In genomic region chr1:211938473-211939080, GRCh38 we compare ENCODE assay signal across 9 cellular contexts.
DNase-seq lines count a peak whose midpoint lies in the region; ATAC-seq and TF ChIP-seq lines count a peak whose summit lies in the region.
"Had no signal": no experiment of that assay in that cellular context is flagged by ENCODE, and none has a peak within 500 bp of the region (broad histone marks: within the 10 kb centered on the region; RNA-seq: fewer than 3 reads in every experiment).

No MANE protein-coding gene starts in this region.

- peaks cover 27% of the 10 kb centered on the region for H3K36me3 Mint-ChIP-seq in endodermal cell (ENCODE audit: low read depth)

- H3K27ac ChIP-seq in body of pancreas (peak overlapping the region in 3 of 4 donors; percentile 6 to 67 (median 10)), osteoblast (ENCODE audit: low read depth, low read length) (no peak overlapping the region), endodermal cell (ENCODE audit: low read depth, low read length) (no peak overlapping the region)

- intact Hi-C loops in body of pancreas (cut with DNase I): no loop called here

- H3K27ac Mint-ChIP-seq in endodermal cell: no peak overlapping the region

- no peaks in the 10 kb centered on the region for H3K27me3 ChIP-seq in body of pancreas
- no peaks in the 10 kb centered on the region for H3K27me3 ChIP-seq in osteoblast (ENCODE audit: insufficient read depth, low read length)
- H3K27me3 ChIP-seq in endodermal cell (ENCODE audit: control insufficient read depth, insufficient read depth, low read length, poor library complexity, severe bottlenecking): no peaks in the 10 kb centered on the region

- peak; percentile 35 for ATAC-seq in GM18909 (IDR thresholded peaks at IDR 0.05; ENCODE audit: poor library complexity, unreplicated experiment)
- ATAC-seq in HG03097 (IDR thresholded peaks at IDR 0.05; ENCODE audit: low FRiP score, unreplicated experiment): peak; percentile 31
- ATAC-seq in body of pancreas: peak; percentile 66
- ATAC-seq in GM19455 (IDR thresholded peaks at IDR 0.05; ENCODE audit: unreplicated experiment): no peak

- H4K20me1 ChIP-seq in osteoblast (ENCODE audit: insufficient read depth, low read length): no peaks in the 10 kb centered on the region

- H3K27me3 Mint-ChIP-seq in endodermal cell (ENCODE audit: insufficient read depth): no peaks in the 10 kb centered on the region

- H2AFZ ChIP-seq in osteoblast (ENCODE audit: low read length): no peak overlapping the region

- H3K79me2 ChIP-seq in osteoblast (ENCODE audit: insufficient read depth, low read length): no peaks in the 10 kb centered on the region

- peaks cover 19% of the 10 kb centered on the region for H3K4me1 Mint-ChIP-seq in endodermal cell

- peaks cover 20% of the 10 kb centered on the region for H3K4me1 ChIP-seq in body of pancreas
- no peaks in the 10 kb centered on the region for H3K4me1 ChIP-seq in osteoblast (ENCODE audit: insufficient read depth, low read length)
- H3K4me1 ChIP-seq in endodermal cell (ENCODE audit: control insufficient read depth, insufficient read depth, low read length): no peaks in the 10 kb centered on the region

- 6 to 8% methylated on average over 3 of the region's 3 CpGs for WGBS in body of pancreas, 2 donors
- 90 to 100% methylated on average over 2 to 3 of the region's 3 CpGs for WGBS in endodermal cell (ENCODE audit: insufficient coverage in 1 of 2, insufficient read length in 1 of 2), 2 experiments

- H3K9me3 ChIP-seq in body of pancreas (no peaks in the 10 kb centered on the region), osteoblast (ENCODE audit: low read depth, low read length) (no peaks in the 10 kb centered on the region), endodermal cell (ENCODE audit: control insufficient read depth, low read length) (no peaks in the 10 kb centered on the region)

- no peak overlapping the region for H3K9ac ChIP-seq in endodermal cell (ENCODE audit: extremely low read depth, low read length, poor library complexity, severe bottlenecking)

- peak overlapping the region; percentile 37 for H3K4me2 ChIP-seq in osteoblast (ENCODE audit: insufficient read depth, low read length)

- TF ChIP-seq CTCF in body of pancreas (IDR thresholded peaks at IDR 0.05) (no peak), osteoblast (IDR thresholded peaks at IDR 0.05; ENCODE audit: extremely low read depth, low read depth, low read length) (no peak), endodermal cell (conservative IDR thresholded peaks at IDR 0.05) (no peak)

- H3K4me3 Mint-ChIP-seq in endodermal cell: no peak overlapping the region

- peaks cover 0 to 3% of the 10 kb centered on the region in 2 donors for H3K36me3 ChIP-seq in body of pancreas (replicated peaks in 1 of 2; ENCODE audit: insufficient read depth in 1 of 2, low read depth in 2 of 2)
- H3K36me3 ChIP-seq in osteoblast (ENCODE audit: insufficient read depth, low read length): peaks cover 4% of the 10 kb centered on the region
- H3K36me3 ChIP-seq in endodermal cell (ENCODE audit: control insufficient read depth, insufficient read depth, low read length): peaks cover 21% of the 10 kb centered on the region

- H3K4me3 ChIP-seq in body of pancreas (no peak overlapping the region), osteoblast (ENCODE audit: insufficient read depth, low read length) (peak overlapping the region; percentile 4), endodermal cell (ENCODE audit: low read length) (no peak overlapping the region)

- no peaks in the 10 kb centered on the region for H3K9me3 Mint-ChIP-seq in endodermal cell

- DNase-seq in body of pancreas: no peak
- no peak for DNase-seq in osteoblast (ENCODE audit: insufficient read length, low spot score, missing footprints)
- no peak for DNase-seq in effector CD4-positive, alpha-beta T cell
- DNase-seq in endodermal cell: no peak
- DNase-seq: NCI-H1048; stimulated activated CD4-positive, alpha-beta T cell treated with anti-CD3 and anti-CD28 coated beads, Interleukin-4, amount 100 ng/mL, for 24 hours had no signal

- no peak for TF ChIP-seq POLR2A in body of pancreas (IDR thresholded peaks at IDR 0.05)

Comparison
In these comparisons a context has a peak if more than half of its experiments do, and no peak if none do; other contexts are left out.
1. H3K27ac ChIP-seq: peak in body of pancreas (3 of 4); none in osteoblast (single experiment) and endodermal cell (single experiment).